In the genomic region with DNA sequence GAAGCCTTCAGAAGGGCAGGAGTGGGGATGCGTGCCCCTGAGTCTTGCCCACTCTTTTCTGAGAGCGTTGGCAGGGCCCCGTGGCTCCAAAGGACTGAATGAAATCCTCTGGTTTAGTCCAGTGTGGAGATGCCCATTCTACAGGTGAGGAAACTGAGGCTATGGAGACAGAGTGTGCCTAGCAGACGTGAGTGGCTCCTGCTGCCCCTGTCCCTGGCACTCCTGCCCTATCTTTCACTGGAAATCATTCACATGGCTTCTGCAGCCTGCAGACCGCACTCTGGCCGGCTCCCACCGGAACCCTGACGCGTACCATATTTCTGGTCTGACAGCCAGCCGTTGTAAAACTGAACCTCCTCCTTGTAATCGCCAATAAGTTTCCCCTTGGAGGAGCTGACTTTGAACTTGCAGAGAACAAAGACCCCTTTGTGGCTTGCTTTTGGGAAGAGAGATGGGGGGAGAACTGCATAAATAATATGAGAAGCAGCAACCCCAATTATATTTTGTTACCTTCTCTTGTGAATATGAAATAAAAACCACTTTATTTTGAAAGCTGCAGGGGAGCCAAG, we compare ENCODE assay signal across 1 cellular context.
TF ChIP-seq lines count a peak whose summit lies in the region.

No MANE protein-coding gene starts in this region.

TF ChIP-seq in WTC11, 78 proteins besides CTCF, POLR2A, EP300 and RAD21 (continued from another document):
- TF ChIP-seq, protein P1, sequence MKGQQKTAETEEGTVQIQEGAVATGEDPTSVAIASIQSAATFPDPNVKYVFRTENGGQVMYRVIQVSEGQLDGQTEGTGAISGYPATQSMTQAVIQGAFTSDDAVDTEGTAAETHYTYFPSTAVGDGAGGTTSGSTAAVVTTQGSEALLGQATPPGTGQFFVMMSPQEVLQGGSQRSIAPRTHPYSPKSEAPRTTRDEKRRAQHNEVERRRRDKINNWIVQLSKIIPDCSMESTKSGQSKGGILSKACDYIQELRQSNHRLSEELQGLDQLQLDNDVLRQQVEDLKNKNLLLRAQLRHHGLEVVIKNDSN (CRISPR knock-in tag; IDR thresholded peaks at IDR 0.05) = no peak
- TF ChIP-seq ZNF671 (CRISPR knock-in tag; IDR thresholded peaks at IDR 0.05) (no peak), HMGA2 (CRISPR knock-in tag; IDR thresholded peaks at IDR 0.05) (no peak), RORB (CRISPR knock-in tag; IDR thresholded peaks at IDR 0.05) (no peak), ESRRA (CRISPR knock-in tag; IDR thresholded peaks at IDR 0.05; ENCODE audit: borderline replicate concordance) (no peak), TCF7 (CRISPR knock-in tag; IDR thresholded peaks at IDR 0.05; ENCODE audit: low read depth) (no peak), KAT7 (CRISPR knock-in tag; IDR thresholded peaks at IDR 0.05; ENCODE audit: borderline replicate concordance) (no peak)
- TF ChIP-seq, protein P2, sequence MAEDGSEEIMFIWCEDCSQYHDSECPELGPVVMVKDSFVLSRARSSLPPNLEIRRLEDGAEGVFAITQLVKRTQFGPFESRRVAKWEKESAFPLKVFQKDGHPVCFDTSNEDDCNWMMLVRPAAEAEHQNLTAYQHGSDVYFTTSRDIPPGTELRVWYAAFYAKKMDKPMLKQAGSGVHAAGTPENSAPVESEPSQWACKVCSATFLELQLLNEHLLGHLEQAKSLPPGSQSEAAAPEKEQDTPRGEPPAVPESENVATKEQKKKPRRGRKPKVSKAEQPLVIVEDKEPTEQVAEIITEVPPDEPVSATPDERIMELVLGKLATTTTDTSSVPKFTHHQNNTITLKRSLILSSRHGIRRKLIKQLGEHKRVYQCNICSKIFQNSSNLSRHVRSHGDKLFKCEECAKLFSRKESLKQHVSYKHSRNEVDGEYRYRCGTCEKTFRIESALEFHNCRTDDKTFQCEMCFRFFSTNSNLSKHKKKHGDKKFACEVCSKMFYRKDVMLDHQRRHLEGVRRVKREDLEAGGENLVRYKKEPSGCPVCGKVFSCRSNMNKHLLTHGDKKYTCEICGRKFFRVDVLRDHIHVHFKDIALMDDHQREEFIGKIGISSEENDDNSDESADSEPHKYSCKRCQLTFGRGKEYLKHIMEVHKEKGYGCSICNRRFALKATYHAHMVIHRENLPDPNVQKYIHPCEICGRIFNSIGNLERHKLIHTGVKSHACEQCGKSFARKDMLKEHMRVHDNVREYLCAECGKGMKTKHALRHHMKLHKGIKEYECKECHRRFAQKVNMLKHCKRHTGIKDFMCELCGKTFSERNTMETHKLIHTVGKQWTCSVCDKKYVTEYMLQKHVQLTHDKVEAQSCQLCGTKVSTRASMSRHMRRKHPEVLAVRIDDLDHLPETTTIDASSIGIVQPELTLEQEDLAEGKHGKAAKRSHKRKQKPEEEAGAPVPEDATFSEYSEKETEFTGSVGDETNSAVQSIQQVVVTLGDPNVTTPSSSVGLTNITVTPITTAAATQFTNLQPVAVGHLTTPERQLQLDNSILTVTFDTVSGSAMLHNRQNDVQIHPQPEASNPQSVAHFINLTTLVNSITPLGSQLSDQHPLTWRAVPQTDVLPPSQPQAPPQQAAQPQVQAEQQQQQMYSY (CRISPR knock-in tag; IDR thresholded peaks at IDR 0.05) = no peak
- TF ChIP-seq, protein P3, sequence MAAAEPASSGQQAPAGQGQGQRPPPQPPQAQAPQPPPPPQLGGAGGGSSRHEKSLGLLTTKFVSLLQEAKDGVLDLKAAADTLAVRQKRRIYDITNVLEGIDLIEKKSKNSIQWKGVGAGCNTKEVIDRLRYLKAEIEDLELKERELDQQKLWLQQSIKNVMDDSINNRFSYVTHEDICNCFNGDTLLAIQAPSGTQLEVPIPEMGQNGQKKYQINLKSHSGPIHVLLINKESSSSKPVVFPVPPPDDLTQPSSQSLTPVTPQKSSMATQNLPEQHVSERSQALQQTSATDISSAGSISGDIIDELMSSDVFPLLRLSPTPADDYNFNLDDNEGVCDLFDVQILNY (CRISPR knock-in tag; IDR thresholded peaks at IDR 0.05) = no peak
- TF ChIP-seq, protein P4, sequence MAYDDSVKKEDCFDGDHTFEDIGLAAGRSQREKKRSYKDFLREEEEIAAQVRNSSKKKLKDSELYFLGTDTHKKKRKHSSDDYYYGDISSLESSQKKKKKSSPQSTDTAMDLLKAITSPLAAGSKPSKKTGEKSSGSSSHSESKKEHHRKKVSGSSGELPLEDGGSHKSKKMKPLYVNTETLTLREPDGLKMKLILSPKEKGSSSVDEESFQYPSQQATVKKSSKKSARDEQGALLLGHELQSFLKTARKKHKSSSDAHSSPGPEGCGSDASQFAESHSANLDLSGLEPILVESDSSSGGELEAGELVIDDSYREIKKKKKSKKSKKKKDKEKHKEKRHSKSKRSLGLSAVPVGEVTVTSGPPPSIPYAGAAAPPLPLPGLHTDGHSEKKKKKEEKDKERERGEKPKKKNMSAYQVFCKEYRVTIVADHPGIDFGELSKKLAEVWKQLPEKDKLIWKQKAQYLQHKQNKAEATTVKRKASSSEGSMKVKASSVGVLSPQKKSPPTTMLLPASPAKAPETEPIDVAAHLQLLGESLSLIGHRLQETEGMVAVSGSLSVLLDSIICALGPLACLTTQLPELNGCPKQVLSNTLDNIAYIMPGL (CRISPR knock-in tag; IDR thresholded peaks at IDR 0.05) = no peak
